18 cellular contexts compared by ENCODE assay signal in genomic region chr5:178118345-178118744, GRCh38. TPM values are rescaled to one million over a fixed set of nuclear protein-coding genes. Genes with fewer than 3 reads are reported as not detected.
DNase-seq lines count a peak whose midpoint lies in the region; TF ChIP-seq lines count a peak whose summit lies in the region.
"Had no signal": no experiment of that assay in that cellular context is flagged by ENCODE, and none has a peak within 500 bp of the region (broad histone marks: within the 10 kb centered on the region; RNA-seq: fewer than 3 reads in every experiment).

No MANE protein-coding gene starts in this region.

- no peaks in the 10 kb centered on the region for H3K9me3 Mint-ChIP-seq in IgD-negative memory B cell
- H3K9me3 Mint-ChIP-seq: activated naive CD8-positive, alpha-beta T cell treated with anti-CD3 and anti-CD28 coated beads for 36 hours; activated T-cell treated with anti-CD3 and anti-CD28 coated beads, Interleukin-2, amount 50 U/mL, for 72 hours; CD4-positive, alpha-beta memory T cell; mesothelial cell of epicardium; neural crest cell had no signal

- H3K4me1 Mint-ChIP-seq in IgD-negative memory B cell = peaks cover 23 to 30% (median 29%) of the 10 kb centered on the region in 3 donors

- DNase-seq in GM06990 (ENCODE audit: extremely low read depth, insufficient read length) (peak; percentile 63), dermis blood vessel endothelial cell (peak; percentile 84), posterior vena cava (ENCODE audit: low spot score) (peak; percentile 69), mucosa of gallbladder (ENCODE audit: low spot score) (no peak), DMS79 treated with DMSO at 0.1 percent for 48 hours (lab: John Stamatoyannopoulos, UW) (no peak), EL (no peak)
- DNase-seq in activated effector memory CD4-positive, alpha-beta T cell treated with anti-CD3 and anti-CD28 coated beads, Interleukin-2, amount 50 U/mL, for 16 hours = no peak
- DNase-seq: activated naive CD8-positive, alpha-beta T cell treated with anti-CD3 and anti-CD28 coated beads for 36 hours; activated T-cell treated with anti-CD3 and anti-CD28 coated beads, Interleukin-2, amount 50 U/mL, for 72 hours; CD4-positive, alpha-beta memory T cell; NCI-H1930; NCI-H345; substantia nigra; T1000 had no signal

- peaks cover 2% of the 10 kb centered on the region for H3K36me3 Mint-ChIP-seq in IgD-negative memory B cell
- H3K36me3 Mint-ChIP-seq: mesothelial cell of epicardium had no signal

- TF ChIP-seq CTCF in GM06990 (IDR thresholded peaks at IDR 0.05; ENCODE audit: insufficient read depth, low read length, poor library complexity, severe bottlenecking) = no peak

- intact Hi-C loops in posterior vena cava (cut with DNase I) = no loop called here

- H3K27me3 ChIP-seq in GM06990 (replicated peaks; ENCODE audit: control insufficient read depth, insufficient read depth, low read length) = no peaks in the 10 kb centered on the region

- H3K27me3 Mint-ChIP-seq in IgD-negative memory B cell = peaks cover 4% of the 10 kb centered on the region
- H3K27me3 Mint-ChIP-seq: activated naive CD8-positive, alpha-beta T cell treated with anti-CD3 and anti-CD28 coated beads for 36 hours had no signal

- H3K4me3 Mint-ChIP-seq in IgD-negative memory B cell = peak overlapping the region; percentile 71 to 96 (median 80)
- H3K4me3 Mint-ChIP-seq: activated T-cell treated with anti-CD3 and anti-CD28 coated beads, Interleukin-2, amount 50 U/mL, for 72 hours; CD4-positive, alpha-beta memory T cell; mesothelial cell of epicardium; neural crest cell had no signal

- peak overlapping the region; percentile 86 to 96 (median 90) for H3K27ac Mint-ChIP-seq in IgD-negative memory B cell
- H3K27ac Mint-ChIP-seq: activated naive CD8-positive, alpha-beta T cell treated with anti-CD3 and anti-CD28 coated beads for 36 hours; activated T-cell treated with anti-CD3 and anti-CD28 coated beads, Interleukin-2, amount 50 U/mL, for 72 hours; mesothelial cell of epicardium had no signal

- H3K36me3 ChIP-seq in GM06990 (ENCODE audit: control insufficient read depth, insufficient read depth, low read length) = peaks cover 5% of the 10 kb centered on the region

- H3K4me3 ChIP-seq in GM06990 (replicated peaks; ENCODE audit: low read depth, low read length) = peak overlapping the region; percentile 5; the same call in 1 of the 2 replicates
- H3K4me3 ChIP-seq: coronary artery had no signal

RNA-seq across cellular contexts. Expression of gene N4BP3, which starts 5.0 kb away (rescaled TPM):
- polyA plus RNA-seq in IgD-negative memory B cell = 10.1 TPM
- 43.9 and 49.4 TPM in 2 replicates for total RNA-seq in dermis blood vessel endothelial cell
- 1 to 10 TPM; 1.7 to 1.8 TPM for total RNA-seq in posterior vena cava
- 1.2 TPM for total RNA-seq in mucosa of gallbladder

RNA-seq across cellular contexts. Expression of gene RMND5B, which starts 12.5 kb away (rescaled TPM):
- polyA plus RNA-seq in IgD-negative memory B cell = 43.0 TPM
- total RNA-seq in dermis blood vessel endothelial cell (42.7 and 51.3 TPM in 2 replicates), posterior vena cava (10 to 100 TPM; 29.2 to 29.9 TPM), mucosa of gallbladder (43.7 TPM)

RNA-seq across cellular contexts. Expression of gene NHP2, which starts 35.3 kb away (rescaled TPM):
- 227 TPM for polyA plus RNA-seq in IgD-negative memory B cell
- 148 and 175 TPM in 2 replicates for total RNA-seq in dermis blood vessel endothelial cell
- 10 to 100 TPM; 73.9 to 87.3 TPM for total RNA-seq in posterior vena cava
- 69.4 TPM for total RNA-seq in mucosa of gallbladder

Comparison
In these comparisons a context has a peak if more than half of its experiments do, and no peak if none do; other contexts are left out.
1. DNase-seq: peak in GM06990 (single experiment), dermis blood vessel endothelial cell (single experiment) and posterior vena cava (single experiment); none in mucosa of gallbladder (single experiment), activated effector memory CD4-positive, alpha-beta T cell treated with anti-CD3 and anti-CD28 coated beads, Interleukin-2, amount 50 U/mL, for 16 hours (single experiment), DMS79 treated with DMSO at 0.1 percent for 48 hours (single experiment) and EL (single experiment).
2. RNA of gene N4BP3, which starts 5.0 kb away (total RNA-seq): 43.9 to 49.4 TPM in dermis blood vessel endothelial cell; 1.7 to 1.8 TPM in posterior vena cava and 1.2 TPM in mucosa of gallbladder (single experiment); every median in the first group is over 10 times any median in the second.